19 cellular contexts compared by ENCODE assay signal in the genomic region with DNA sequence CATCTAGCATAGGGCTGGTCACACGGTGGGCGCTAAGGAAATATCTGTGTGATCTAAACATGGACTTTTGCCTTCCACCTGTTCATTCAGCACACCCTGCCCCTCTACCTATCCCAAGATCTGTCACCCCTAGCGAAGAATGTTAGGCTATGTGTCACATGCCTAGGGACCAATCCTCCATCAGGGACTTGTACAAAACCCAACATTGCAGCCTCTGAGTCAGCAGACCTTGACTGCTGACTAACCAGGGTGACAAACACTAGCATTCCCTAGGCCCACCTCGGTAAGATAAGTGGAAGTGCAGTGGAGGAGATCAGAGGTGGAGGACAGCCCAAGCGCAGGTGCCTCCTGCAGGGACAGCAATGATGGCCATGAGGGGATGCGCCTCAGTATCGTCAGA.
DNase-seq lines count a peak whose midpoint lies in the region; ATAC-seq and TF ChIP-seq lines count a peak whose summit lies in the region.
"Had no signal": no experiment of that assay in that cellular context is flagged by ENCODE, and none has a peak within 500 bp of the region (broad histone marks: within the 10 kb centered on the region; RNA-seq: fewer than 3 reads in every experiment).

No MANE protein-coding gene starts in this region.

- peaks cover 22% of the 10 kb centered on the region for H3K9me3 Mint-ChIP-seq in progenitor cell of endocrine pancreas (ENCODE audit: low read depth)

- H3K4me3 ChIP-seq in heart left ventricle: no peak overlapping the region
- H3K4me3 ChIP-seq: BLaER1 treated with 17β-estradiol and CSF1 and Interleukin-3, amounts not matched to agents 10 nM and 100 nM; GM12878; GM23248; K562 had no signal

- H3K27ac Mint-ChIP-seq in progenitor cell of endocrine pancreas: peak overlapping the region; percentile 64
- H3K27ac Mint-ChIP-seq: B cell; CD8-positive, alpha-beta T cell had no signal

- peaks cover 0 to 36% (median 23%) of the 10 kb centered on the region in 12 donors for H3K9me3 ChIP-seq in heart left ventricle

- no peaks in the 10 kb centered on the region for H3K36me3 ChIP-seq in heart left ventricle
- H3K36me3 ChIP-seq: BLaER1 treated with 17β-estradiol and CSF1 and Interleukin-3, amounts not matched to agents 10 nM and 100 nM had no signal

- H3K27ac ChIP-seq in heart left ventricle: no peak overlapping the region
- H3K27ac ChIP-seq: 22Rv1; BLaER1 treated with 17β-estradiol and CSF1 and Interleukin-3, amounts not matched to agents 10 nM and 100 nM; GM23248 had no signal

- no peak for TF ChIP-seq CTCF in progenitor cell of endocrine pancreas (IDR thresholded peaks at IDR 0.05; ENCODE audit: unreplicated experiment)
- TF ChIP-seq CTCF in heart left ventricle (IDR thresholded peaks at IDR 0.05): no peak

- intact Hi-C loops in heart left ventricle (cut with DNase I): no loop called here

- peak; percentile 2 for DNase-seq in DMS53 (lab: John Stamatoyannopoulos, UW)
- no peak for DNase-seq in DMS53 treated with DMSO at 0.1 percent for 48 hours (lab: John Stamatoyannopoulos, UW; ENCODE audit: unreplicated experiment)
- DNase-seq in HT1080 (ENCODE audit: low read depth): peak; percentile 6
- DNase-seq in SW480 (ENCODE audit: low spot score): peak; percentile 11
- no peak for DNase-seq in progenitor cell of endocrine pancreas (ENCODE audit: low spot score, unreplicated experiment)
- DNase-seq in DMS153 (lab: John Stamatoyannopoulos, UW): no peak
- no peak for DNase-seq in heart left ventricle
- no peak for DNase-seq in MV-4-11 (lab: John Stamatoyannopoulos, UW)
- DNase-seq: CD8-positive, alpha-beta T cell; DMS 273 treated with DMSO at 0.1 percent for 48 hours; DMS79 treated with DMSO at 0.1 percent for 48 hours; EL; GM23248; HCEC 1CT had no signal

- H3K36me3 Mint-ChIP-seq in progenitor cell of endocrine pancreas (ENCODE audit: insufficient read depth): peaks cover 5% of the 10 kb centered on the region
- H3K36me3 Mint-ChIP-seq: CD8-positive, alpha-beta T cell had no signal

- peaks cover 8% of the 10 kb centered on the region for H3K4me1 Mint-ChIP-seq in progenitor cell of endocrine pancreas (ENCODE audit: low read depth)
- H3K4me1 Mint-ChIP-seq: B cell had no signal

- TF ChIP-seq POLR2A in heart left ventricle (IDR thresholded peaks at IDR 0.05): no peak

- peaks cover 2% of the 10 kb centered on the region for H3K27me3 Mint-ChIP-seq in progenitor cell of endocrine pancreas
- H3K27me3 Mint-ChIP-seq: B cell had no signal

- ATAC-seq in heart left ventricle: no peak
- ATAC-seq: CD8-positive, alpha-beta T cell; GM12878; K562 had no signal

- WGBS in heart left ventricle, 4 donors: 86 to 93% (median 91%) methylated on average over 7 of the region's 7 CpGs

- no peaks in the 10 kb centered on the region for H3K4me1 ChIP-seq in heart left ventricle
- H3K4me1 ChIP-seq: BLaER1 treated with 17β-estradiol and CSF1 and Interleukin-3, amounts not matched to agents 10 nM and 100 nM had no signal

- no peaks in the 10 kb centered on the region for H3K27me3 ChIP-seq in heart left ventricle
- H3K27me3 ChIP-seq: BLaER1 treated with 17β-estradiol and CSF1 and Interleukin-3, amounts not matched to agents 10 nM and 100 nM had no signal

- no peak overlapping the region for H3K4me3 Mint-ChIP-seq in progenitor cell of endocrine pancreas (ENCODE audit: low read depth)
- H3K4me3 Mint-ChIP-seq: B cell; CD8-positive, alpha-beta T cell had no signal

Comparison
In these comparisons a context has a peak if more than half of its experiments do, and no peak if none do; other contexts are left out.
1. DNase-seq: peak in DMS53 (single experiment), HT1080 (single experiment) and SW480 (single experiment); none in DMS53 treated with DMSO at 0.1 percent for 48 hours (single experiment), progenitor cell of endocrine pancreas (single experiment), DMS153 (single experiment), heart left ventricle (0 of 5) and MV-4-11 (single experiment).